Comparison of ENCODE assay signal across 3 cellular contexts in the genomic region with DNA sequence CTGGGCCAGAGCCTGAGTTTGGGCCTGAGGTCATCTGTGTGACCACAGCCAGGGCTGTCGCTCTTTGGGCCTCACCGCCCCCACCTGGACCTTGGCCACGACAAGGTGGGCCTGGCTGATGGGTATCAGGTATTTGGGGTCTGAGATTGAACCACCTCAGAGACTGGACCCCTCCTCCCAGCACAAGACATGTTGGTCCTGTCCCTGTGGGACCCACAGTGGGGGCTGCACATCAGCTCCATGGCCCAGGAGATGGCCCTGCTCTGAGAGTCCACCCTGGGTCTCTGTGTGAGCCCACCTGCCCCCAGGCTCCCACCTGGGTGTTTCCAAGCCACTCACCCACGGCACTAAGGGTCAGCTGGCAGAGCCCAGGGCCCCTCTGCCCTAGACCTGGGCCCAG.
TF ChIP-seq lines count a peak whose summit lies in the region.

No MANE protein-coding gene starts in this region.

TF ChIP-seq in SK-N-SH, 30 proteins besides CTCF, POLR2A, EP300 and RAD21:
- TF ChIP-seq GATA2 (CRISPR knock-in tag; IDR thresholded peaks at IDR 0.05) = no peak
- TF ChIP-seq FOXJ3 (CRISPR knock-in tag; IDR thresholded peaks at IDR 0.05) = 0 out of 2 replicates have a peak, but pooled peaks have one; percentile 1
TF ChIP-seq in SK-N-SH: peak in this region for 1.

TF ChIP-seq in SK-N-SH treated with all-trans-retinoic acid at 6 μM for 48 hours, 23 proteins besides CTCF, POLR2A, EP300 and RAD21:
- no peak for TF ChIP-seq BACH2 (CRISPR knock-in tag; IDR thresholded peaks at IDR 0.05; ENCODE audit: borderline replicate concordance)
- no peak for TF ChIP-seq CREB5 (CRISPR knock-in tag; IDR thresholded peaks at IDR 0.05; ENCODE audit: low read depth)
- no peak for TF ChIP-seq GLIS3 (CRISPR knock-in tag; IDR thresholded peaks at IDR 0.05)
- TF ChIP-seq SNAI2 (CRISPR knock-in tag; IDR thresholded peaks at IDR 0.05) = no peak

TF ChIP-seq in H1, 55 proteins besides CTCF, POLR2A, EP300 and RAD21:
- TF ChIP-seq TEAD4 (IDR thresholded peaks at IDR 0.05; ENCODE audit: low read depth, low read length) = no peak
- TF ChIP-seq KDM1A (IDR thresholded peaks at IDR 0.05; ENCODE audit: borderline replicate concordance, low read length) = no peak
- no peak for TF ChIP-seq SP4 (IDR thresholded peaks at IDR 0.05; ENCODE audit: low read length)
- no peak for TF ChIP-seq EZH2 (IDR thresholded peaks at IDR 0.05; ENCODE audit: low read depth, low read length, severe bottlenecking)
- no peak for TF ChIP-seq ZNF274 (IDR thresholded peaks at IDR 0.05; ENCODE audit: borderline replicate concordance, extremely low read depth, low read length)
- TF ChIP-seq YY1 (IDR thresholded peaks at IDR 0.05; ENCODE audit: low read depth, low read length) = no peak
TF ChIP-seq in H1: peak in this region for 0.
